Comparison of ENCODE assay signal across 1 cellular context in the genomic region with DNA sequence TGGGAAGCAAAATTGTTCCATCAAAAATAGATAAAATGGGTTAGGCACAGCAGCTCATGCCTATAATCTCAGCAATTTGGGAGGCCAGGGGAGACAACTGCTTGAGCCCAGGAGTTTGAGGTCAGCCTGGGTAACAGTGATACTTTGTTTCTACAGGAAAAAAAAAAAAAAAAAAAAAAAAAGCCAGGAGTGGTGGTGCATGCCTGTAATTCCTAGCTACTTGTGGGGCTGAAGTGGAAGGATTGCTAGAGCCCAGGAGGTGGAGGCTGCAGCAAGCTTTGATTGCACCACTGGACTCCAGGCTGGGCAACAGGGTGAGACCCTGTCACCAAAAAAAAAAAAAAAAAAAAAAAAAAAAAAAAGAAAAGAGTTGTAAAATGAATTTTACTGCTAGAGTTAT.
TF ChIP-seq lines count a peak whose summit lies in the region.

No MANE protein-coding gene starts in this region.

TF ChIP-seq in HepG2, 621 proteins besides CTCF, POLR2A, EP300 and RAD21:
- TF ChIP-seq ZNF839 (CRISPR knock-in tag; IDR thresholded peaks at IDR 0.05; ENCODE audit: borderline replicate concordance) (no peak), GTF2F1 (IDR thresholded peaks at IDR 0.05; ENCODE audit: low read length) (no peak)
- TF ChIP-seq, protein P1, sequence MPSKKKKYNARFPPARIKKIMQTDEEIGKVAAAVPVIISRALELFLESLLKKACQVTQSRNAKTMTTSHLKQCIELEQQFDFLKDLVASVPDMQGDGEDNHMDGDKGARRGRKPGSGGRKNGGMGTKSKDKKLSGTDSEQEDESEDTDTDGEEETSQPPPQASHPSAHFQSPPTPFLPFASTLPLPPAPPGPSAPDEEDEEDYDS (CRISPR knock-in tag; IDR thresholded peaks at IDR 0.05): no peak
